34 cellular contexts compared by ENCODE assay signal in genomic region chr3:178386401-178386800, GRCh38.
DNase-seq lines count a peak whose midpoint lies in the region; ATAC-seq and TF ChIP-seq lines count a peak whose summit lies in the region.
"Had no signal": no experiment of that assay in that cellular context is flagged by ENCODE, and none has a peak within 500 bp of the region (broad histone marks: within the 10 kb centered on the region; RNA-seq: fewer than 3 reads in every experiment).

No MANE protein-coding gene starts in this region.

- H3K4me2 ChIP-seq in OCI-LY3 (ENCODE audit: low read length), result peak overlapping the region; percentile 15; the same call in 1 of the 2 replicates

- H3K4me1 ChIP-seq in OCI-LY3 (ENCODE audit: low read length), result peaks cover 6% of the 10 kb centered on the region
- H3K4me1 ChIP-seq in naive thymus-derived CD4-positive, alpha-beta T cell (ENCODE audit: control insufficient read depth in 2 of 2, insufficient read depth in 2 of 2, low read length in 2 of 2), result no peaks in the 10 kb centered on the region

- peak overlapping the region; percentile 36 for H3K27ac Mint-ChIP-seq in neural crest cell (ENCODE audit: unreplicated experiment)
- no peak overlapping the region for H3K27ac Mint-ChIP-seq in naive thymus-derived CD4-positive, alpha-beta T cell
- H3K27ac Mint-ChIP-seq: activated B cell treated with CpG ODN at 0.5 μM for 24 hours; activated naive CD4-positive, alpha-beta T cell treated with anti-CD3 and anti-CD28 coated beads, Interleukin-2, amount 50 U/mL, for 72 hours; naive B cell had no signal

- POLR2A ChIA-PET in naive thymus-derived CD4-positive, alpha-beta T cell (lab: Charles Lee), result no interaction called here

- CTCF ChIA-PET in naive thymus-derived CD4-positive, alpha-beta T cell (lab: Charles Lee), result interaction anchor here (0.8 to 1.9 kb wide), 2 partner anchors 1335 to 1513 kb away, joined by 4 to 14 read pairs; no protein-coding TSS in a partner anchor

- H4K20me1 ChIP-seq in OCI-LY3 (ENCODE audit: insufficient read depth, low read length), result no peaks in the 10 kb centered on the region

- no peaks in the 10 kb centered on the region for H3K9me3 ChIP-seq in OCI-LY3 (ENCODE audit: insufficient read depth, low read length)
- H3K9me3 ChIP-seq in naive thymus-derived CD4-positive, alpha-beta T cell (ENCODE audit: control insufficient read depth in 2 of 3, low read length in 3 of 3), result no peaks in the 10 kb centered on the region
- H3K9me3 ChIP-seq: Caco-2, esophagus muscularis mucosa, MG63, suprapubic skin had no signal

- no peaks in the 10 kb centered on the region for H3K36me3 Mint-ChIP-seq in neural crest cell (ENCODE audit: low read depth)
- no peaks in the 10 kb centered on the region for H3K36me3 Mint-ChIP-seq in naive thymus-derived CD4-positive, alpha-beta T cell
- H3K36me3 Mint-ChIP-seq: activated naive CD4-positive, alpha-beta T cell treated with anti-CD3 and anti-CD28 coated beads, Interleukin-2, amount 50 U/mL, for 72 hours; naive B cell had no signal

- H3K27me3 ChIP-seq in OCI-LY3 (ENCODE audit: low read depth, low read length), result peaks cover 3% of the 10 kb centered on the region; the same call in 1 of the 2 replicates
- no peaks in the 10 kb centered on the region for H3K27me3 ChIP-seq in naive thymus-derived CD4-positive, alpha-beta T cell (ENCODE audit: control insufficient read depth in 2 of 2, insufficient read depth in 2 of 2, low read length in 2 of 2)
- H3K27me3 ChIP-seq: brain microvascular endothelial cell, esophagus muscularis mucosa, MG63, suprapubic skin had no signal

- H3K9me3 Mint-ChIP-seq in neural crest cell, result no peaks in the 10 kb centered on the region
- H3K9me3 Mint-ChIP-seq in naive thymus-derived CD4-positive, alpha-beta T cell, result no peaks in the 10 kb centered on the region
- H3K9me3 Mint-ChIP-seq: activated B cell treated with CpG ODN at 0.5 μM for 24 hours; activated naive CD4-positive, alpha-beta T cell treated with anti-CD3 and anti-CD28 coated beads, Interleukin-2, amount 50 U/mL, for 72 hours; naive B cell had no signal

- no peaks in the 10 kb centered on the region for H3K27me3 Mint-ChIP-seq in neural crest cell (ENCODE audit: low read depth)
- peaks cover 4 to 20% (median 9%) of the 10 kb centered on the region in 5 donors for H3K27me3 Mint-ChIP-seq in naive thymus-derived CD4-positive, alpha-beta T cell
- H3K27me3 Mint-ChIP-seq: activated B cell treated with CpG ODN at 0.5 μM for 24 hours had no signal

- TF ChIP-seq CTCF in OCI-LY3 (IDR thresholded peaks at IDR 0.05; ENCODE audit: low read depth, low read length) (no peak), neural crest cell (conservative IDR thresholded peaks at IDR 0.05) (no peak)

- no peaks in the 10 kb centered on the region for H3K79me2 ChIP-seq in OCI-LY3 (ENCODE audit: low read length)

- H3K4me3 ChIP-seq in OCI-LY3 (ENCODE audit: low read length), result no peak overlapping the region
- no peak overlapping the region for H3K4me3 ChIP-seq in naive thymus-derived CD4-positive, alpha-beta T cell (ENCODE audit: low read length)
- H3K4me3 ChIP-seq: esophagus muscularis mucosa, MG63, suprapubic skin had no signal

- H3K4me1 Mint-ChIP-seq in neural crest cell, result peaks cover 19% of the 10 kb centered on the region
- no peaks in the 10 kb centered on the region for H3K4me1 Mint-ChIP-seq in naive thymus-derived CD4-positive, alpha-beta T cell
- H3K4me1 Mint-ChIP-seq: activated B cell treated with CpG ODN at 0.5 μM for 24 hours, naive B cell had no signal

- no peak overlapping the region for H3K4me3 Mint-ChIP-seq in neural crest cell
- H3K4me3 Mint-ChIP-seq in naive thymus-derived CD4-positive, alpha-beta T cell, result no peak overlapping the region
- H3K4me3 Mint-ChIP-seq: activated B cell treated with CpG ODN at 0.5 μM for 24 hours, naive B cell had no signal

- intact Hi-C loops in naive thymus-derived CD4-positive, alpha-beta T cell (cut with micrococcal nuclease), result loop anchor here (10.0 kb wide), 2 partner anchors 832 to 1332 kb away; no protein-coding TSS in a partner anchor

- no peak overlapping the region for H3K27ac ChIP-seq in OCI-LY3 (ENCODE audit: low read length)
- no peak overlapping the region for H3K27ac ChIP-seq in naive thymus-derived CD4-positive, alpha-beta T cell (ENCODE audit: low read depth, low read length)
- H3K27ac ChIP-seq: brain microvascular endothelial cell, esophagus muscularis mucosa, suprapubic skin had no signal

- H3K36me3 ChIP-seq in OCI-LY3 (replicated peaks; ENCODE audit: low read depth, low read length), result no peaks in the 10 kb centered on the region
- no peaks in the 10 kb centered on the region for H3K36me3 ChIP-seq in naive thymus-derived CD4-positive, alpha-beta T cell (ENCODE audit: control insufficient read depth in 2 of 3, insufficient read depth in 3 of 3, low read length in 3 of 3)
- H3K36me3 ChIP-seq: brain microvascular endothelial cell, esophagus muscularis mucosa, MG63, suprapubic skin had no signal

- no peak overlapping the region for H2AFZ ChIP-seq in OCI-LY3 (ENCODE audit: low read depth, low read length)

- ATAC-seq in GM19351 (IDR thresholded peaks at IDR 0.05; ENCODE audit: unreplicated experiment) (peak; percentile 70), GM21723 (IDR thresholded peaks at IDR 0.05; ENCODE audit: unreplicated experiment) (peak; percentile 46)
- no peak for ATAC-seq in naive thymus-derived CD4-positive, alpha-beta T cell
- ATAC-seq: left ventricle myocardium superior had no signal

- H3K9ac ChIP-seq in OCI-LY3 (ENCODE audit: low read length), result no peak overlapping the region

- DNase-seq in neural crest cell (ENCODE audit: low read depth, low spot score) (no peak), SIG-M5 treated with dmso at 0.1 percent for 504 hours (lab: John Stamatoyannopoulos, UW; ENCODE audit: unreplicated experiment) (no peak), EL (no peak)
- no peak for DNase-seq in naive thymus-derived CD4-positive, alpha-beta T cell
- DNase-seq in activated effector memory CD4-positive, alpha-beta T cell treated with Interleukin-2 at 50 U/mL for 16 hours, result no peak
- DNase-seq: activated B cell treated with CpG ODN at 0.5 μM for 24 hours; activated CD4-positive, alpha-beta T cell treated with anti-CD3 and anti-CD28 coated beads, Interleukin-2, amount 50 U/mL, for 48 hours; amygdala; brain microvascular endothelial cell; C1 segment of cervical spinal cord; Caco-2; cerebellar nuclear complex; DMS53; foreskin fibroblast; HCEC 1CT; head of caudate nucleus; islet precursor cell; KG1; left ventricle myocardium superior; MG63; naive B cell; NCI-H1105 treated with DMSO at 0.1 percent for 48 hours; NCI-H187 treated with DMSO at 0.1 percent for 48 hours; NCI-H2171 treated with DMSO at 0.1 percent for 48 hours; NCI-H510A; occipital lobe; stimulated activated CD4-positive, alpha-beta T cell treated with anti-CD3 and anti-CD28 coated beads, Interleukin-15, amount 100 ng/mL, for 24 hours; stimulated activated naive CD4-positive, alpha-beta T cell had no signal
